1 cellular context compared by ENCODE assay signal in genomic region chr1:191831572-191831971, GRCh38.
TF ChIP-seq lines count a peak whose summit lies in the region.

No MANE protein-coding gene starts in this region.

TF ChIP-seq in H1, 55 proteins besides CTCF, POLR2A, EP300 and RAD21 (continued from another document):
- TF ChIP-seq POLR2AphosphoS5 (IDR thresholded peaks at IDR 0.05; ENCODE audit: low read depth, low read length): no peak
- TF ChIP-seq SP2 (IDR thresholded peaks at IDR 0.05; ENCODE audit: low read length): no peak
- TF ChIP-seq NANOG (IDR thresholded peaks at IDR 0.05; ENCODE audit: insufficient read depth, low read depth, low read length, poor library complexity, severe bottlenecking): no peak
- TF ChIP-seq MAFK (IDR thresholded peaks at IDR 0.05; ENCODE audit: low read depth, low read length): no peak
- no peak for TF ChIP-seq NRF1 (IDR thresholded peaks at IDR 0.05; ENCODE audit: low read depth, low read length)
